ENCODE assay signal across 15 cellular contexts in genomic region chr16:23113185-23113584, GRCh38.
"Had no signal": no experiment of that assay in that cellular context is flagged by ENCODE, and none has a peak within 500 bp of the region (broad histone marks: within the 10 kb centered on the region; RNA-seq: fewer than 3 reads in every experiment).

No MANE protein-coding gene starts in this region.

- DNase-seq: activated CD4-positive, alpha-beta memory T cell treated with anti-CD3 and anti-CD28 coated beads for 36 hours; activated CD4-positive, alpha-beta T cell treated with anti-CD3 and anti-CD28 coated beads for 4 hours; activated CD4-positive, CD25-positive, alpha-beta regulatory T cell; activated naive CD4-positive, alpha-beta T cell treated with anti-CD3 and anti-CD28 coated beads for 36 hours; activated T-cell treated with anti-CD3 and anti-CD28 coated beads, Interleukin-2, amount 50 U/mL, for 48 hours; amygdala; effector CD4-positive, alpha-beta T cell; left ventricle myocardium inferior; ovary; stimulated activated CD4-positive, alpha-beta T cell treated with anti-CD3 and anti-CD28 coated beads, Interleukin-12 subunit alpha, Interleukin-12 subunit beta, amount 100 ng/mL, for 4 hours; stimulated activated CD4-positive, alpha-beta T cell treated with anti-CD3 and anti-CD28 coated beads, Interleukin-4, amount 100 ng/mL, for 4 hours; stimulated activated naive CD8-positive, alpha-beta T cell treated with anti-CD3 and anti-CD28 coated beads, Interleukin-15, Interleukin-2, amounts not matched to agents 100 U/mL and 50 U/mL, for 24 hours; T1000; upper lobe of left lung had no signal

- H3K36me3 Mint-ChIP-seq: natural killer cell treated with Interleukin-12 subunit alpha and Interleukin-12 subunit beta and Interleukin-15 and Interleukin-18, amount 100 ng/mL, for 72 hours had no signal

- H3K27ac Mint-ChIP-seq: activated CD4-positive, alpha-beta memory T cell treated with anti-CD3 and anti-CD28 coated beads for 36 hours; activated naive CD4-positive, alpha-beta T cell treated with anti-CD3 and anti-CD28 coated beads for 36 hours; natural killer cell treated with Interleukin-12 subunit alpha and Interleukin-12 subunit beta and Interleukin-15 and Interleukin-18, amount 100 ng/mL, for 72 hours had no signal

- H3K9me3 Mint-ChIP-seq: activated CD4-positive, alpha-beta memory T cell treated with anti-CD3 and anti-CD28 coated beads for 36 hours; activated naive CD4-positive, alpha-beta T cell treated with anti-CD3 and anti-CD28 coated beads for 36 hours; natural killer cell treated with Interleukin-12 subunit alpha and Interleukin-12 subunit beta and Interleukin-15 and Interleukin-18, amount 100 ng/mL, for 72 hours had no signal

- ATAC-seq: natural killer cell treated with Interleukin-12 subunit alpha and Interleukin-12 subunit beta and Interleukin-15 and Interleukin-18, amount 100 ng/mL, for 72 hours; stimulated activated naive CD8-positive, alpha-beta T cell treated with anti-CD3 and anti-CD28 coated beads, Interleukin-15, Interleukin-2, amounts not matched to agents 100 U/mL and 50 U/mL, for 24 hours had no signal

- H3K4me3 Mint-ChIP-seq: activated CD4-positive, alpha-beta memory T cell treated with anti-CD3 and anti-CD28 coated beads for 36 hours; activated naive CD4-positive, alpha-beta T cell treated with anti-CD3 and anti-CD28 coated beads for 36 hours; natural killer cell treated with Interleukin-12 subunit alpha and Interleukin-12 subunit beta and Interleukin-15 and Interleukin-18, amount 100 ng/mL, for 72 hours had no signal

- H3K27me3 Mint-ChIP-seq: activated CD4-positive, alpha-beta memory T cell treated with anti-CD3 and anti-CD28 coated beads for 36 hours; natural killer cell treated with Interleukin-12 subunit alpha and Interleukin-12 subunit beta and Interleukin-15 and Interleukin-18, amount 100 ng/mL, for 72 hours had no signal
